8 cellular contexts compared by ENCODE assay signal in genomic region chr22:49936973-49937757, GRCh38. TPM values are rescaled to one million over a fixed set of nuclear protein-coding genes. Genes with fewer than 3 reads are reported as not detected.
DNase-seq lines count a peak whose midpoint lies in the region; ATAC-seq and TF ChIP-seq lines count a peak whose summit lies in the region.

No MANE protein-coding gene starts in this region.

- H3K9ac ChIP-seq in MM.1S (ENCODE audit: low read length) = peak overlapping the region; percentile 65; the same call in 1 of the 2 replicates

- 0 out of 2 replicates have a peak overlapping the region, but pooled peaks have one; percentile 43 for H2AFZ ChIP-seq in MM.1S (ENCODE audit: low read length)

- H3K27me3 ChIP-seq in MM.1S (replicated peaks; ENCODE audit: insufficient read depth, low read length) = no peaks in the 10 kb centered on the region

- no peak for ATAC-seq in activated naive CD8-positive, alpha-beta T cell treated with anti-CD3 and anti-CD28 coated beads, Interleukin-2, amount 10 ng/mL, durations not matched to agents 7 days and 5 days (ENCODE audit: low read depth)
- ATAC-seq in GM19351 (IDR thresholded peaks at IDR 0.05; ENCODE audit: unreplicated experiment) = no peak
- no peak for ATAC-seq in GM18498 (IDR thresholded peaks at IDR 0.05; ENCODE audit: unreplicated experiment)

- POLR2A ChIA-PET in activated naive CD8-positive, alpha-beta T cell treated with anti-CD3 and anti-CD28 coated beads, Interleukin-2, amount 10 ng/mL, durations not matched to agents 7 days and 5 days (lab: Charles Lee) = interaction anchor here (1.0 to 2.6 kb wide), 9 partner anchors 9 to 314 kb away, joined by 3 to 50 read pairs (median 4); partner anchors contain the start of genes HDAC10 and PIM3

- H3K36me3 Mint-ChIP-seq in activated naive CD8-positive, alpha-beta T cell treated with anti-CD3 and anti-CD28 coated beads, Interleukin-2, amount 10 ng/mL, durations not matched to agents 7 days and 5 days = peaks cover 3% of the 10 kb centered on the region

- no peaks in the 10 kb centered on the region for H3K79me2 ChIP-seq in MM.1S (ENCODE audit: low read length)

- no peaks in the 10 kb centered on the region for H4K20me1 ChIP-seq in MM.1S (ENCODE audit: insufficient read depth, low read length)

- H3K4me3 ChIP-seq in MM.1S (ENCODE audit: low read length) = no peak overlapping the region
- H3K4me3 ChIP-seq in skin epidermis = no peak overlapping the region

- no peaks in the 10 kb centered on the region for H3K36me3 ChIP-seq in MM.1S (replicated peaks; ENCODE audit: insufficient read depth, low read length)

- H3K4me1 Mint-ChIP-seq in activated naive CD8-positive, alpha-beta T cell treated with anti-CD3 and anti-CD28 coated beads, Interleukin-2, amount 10 ng/mL, durations not matched to agents 7 days and 5 days = peaks cover 9% of the 10 kb centered on the region

- no peak for DNase-seq in MM.1S
- DNase-seq in activated naive CD8-positive, alpha-beta T cell treated with anti-CD3 and anti-CD28 coated beads, Interleukin-2, amount 10 ng/mL, durations not matched to agents 7 days and 5 days = no peak
- DNase-seq in inferior parietal cortex (ENCODE audit: extremely low spot score) = peak; percentile 60
- DNase-seq in glomerular visceral epithelial cell (ENCODE audit: extremely low spot score) = no peak
- DNase-seq in NOMO-1 (lab: John Stamatoyannopoulos, UW; ENCODE audit: unreplicated experiment in 2 of 2) = no peak

- H3K9me3 ChIP-seq in MM.1S (replicated peaks; ENCODE audit: insufficient read depth, low read length) = no peaks in the 10 kb centered on the region

- H3K4me1 ChIP-seq in MM.1S (ENCODE audit: low read length) = peaks cover 19% of the 10 kb centered on the region

- H3K27ac Mint-ChIP-seq in activated naive CD8-positive, alpha-beta T cell treated with anti-CD3 and anti-CD28 coated beads, Interleukin-2, amount 10 ng/mL, durations not matched to agents 7 days and 5 days = peak overlapping the region; percentile 86

- no peaks in the 10 kb centered on the region for H3K27me3 Mint-ChIP-seq in activated naive CD8-positive, alpha-beta T cell treated with anti-CD3 and anti-CD28 coated beads, Interleukin-2, amount 10 ng/mL, durations not matched to agents 7 days and 5 days

- no peak for TF ChIP-seq CTCF in MM.1S (IDR thresholded peaks at IDR 0.05; ENCODE audit: low read length)

- no peaks in the 10 kb centered on the region for H3K9me2 ChIP-seq in MM.1S (replicated peaks; ENCODE audit: insufficient read depth, low read length)

- H3K9me3 Mint-ChIP-seq in activated naive CD8-positive, alpha-beta T cell treated with anti-CD3 and anti-CD28 coated beads, Interleukin-2, amount 10 ng/mL, durations not matched to agents 7 days and 5 days = peaks cover 3% of the 10 kb centered on the region

- peaks cover 14% of the 10 kb centered on the region; the same call in 1 of the 2 replicates for H3F3A ChIP-seq in MM.1S (ENCODE audit: insufficient read depth, low read length)

- H3K4me2 ChIP-seq in MM.1S (ENCODE audit: low read depth, low read length) = peak overlapping the region; percentile 72; the same call in 1 of the 2 replicates

- H3K27ac ChIP-seq in MM.1S (ENCODE audit: low read length) (peak overlapping the region; percentile 88; the same call in 1 of the 2 replicates), skin epidermis (peak overlapping the region; percentile 15 to 100 (median 97))

- peak overlapping the region; percentile 68 for H3K4me3 Mint-ChIP-seq in activated naive CD8-positive, alpha-beta T cell treated with anti-CD3 and anti-CD28 coated beads, Interleukin-2, amount 10 ng/mL, durations not matched to agents 7 days and 5 days

RNA-seq across cellular contexts. Expression of gene CRELD2, which starts 18.7 kb away (rescaled TPM):
- 10 to 100 TPM; 40.3 to 41.0 TPM for total RNA-seq in activated naive CD8-positive, alpha-beta T cell treated with anti-CD3 and anti-CD28 coated beads, Interleukin-2, amount 10 ng/mL, durations not matched to agents 7 days and 5 days

RNA-seq across cellular contexts. Expression of gene ALG12, which starts 18.9 kb away (rescaled TPM):
- 10 to 100 TPM; 18.0 to 20.2 TPM for total RNA-seq in activated naive CD8-positive, alpha-beta T cell treated with anti-CD3 and anti-CD28 coated beads, Interleukin-2, amount 10 ng/mL, durations not matched to agents 7 days and 5 days

RNA-seq across cellular contexts. Expression of gene PIM3, which starts 23.4 kb away (rescaled TPM):
- 10 to 100 TPM; 44.3 to 48.5 TPM for total RNA-seq in activated naive CD8-positive, alpha-beta T cell treated with anti-CD3 and anti-CD28 coated beads, Interleukin-2, amount 10 ng/mL, durations not matched to agents 7 days and 5 days
